In genomic region chr19:32357720-32358119, GRCh38 we compare ENCODE assay signal across 12 cellular contexts. TPM values are rescaled to one million over a fixed set of nuclear protein-coding genes. Genes with fewer than 3 reads are reported as not detected.
DNase-seq lines count a peak whose midpoint lies in the region; ATAC-seq, FAIRE-seq and TF ChIP-seq lines count a peak whose summit lies in the region.
"Had no signal": no experiment of that assay in that cellular context is flagged by ENCODE, and none has a peak within 500 bp of the region (broad histone marks: within the 10 kb centered on the region; RNA-seq: fewer than 3 reads in every experiment).

No MANE protein-coding gene starts in this region.

- H3K4me3 Mint-ChIP-seq in chondrocyte (ENCODE audit: unreplicated experiment), result no peak overlapping the region
- H3K4me3 Mint-ChIP-seq: activated T-cell treated with anti-CD3 and anti-CD28 coated beads, Interleukin-2, amount 50 U/mL, for 4 hours; WTC11 had no signal

- H3K9ac ChIP-seq in kidney (ENCODE audit: low read length in 2 of 2), result no peak overlapping the region

- H3K36me3 ChIP-seq in osteoblast (ENCODE audit: insufficient read depth, low read length) (peaks cover 76% of the 10 kb centered on the region), kidney (ENCODE audit: control insufficient read depth in 1 of 2, insufficient read depth in 2 of 2, low read length in 2 of 2) (peaks cover 28 to 50% of the 10 kb centered on the region in 2 donors)

- H3K27ac Mint-ChIP-seq in chondrocyte (ENCODE audit: unreplicated experiment), result no peak overlapping the region
- H3K27ac Mint-ChIP-seq: WTC11 had no signal

- TF ChIP-seq CTCF in LNCAP (IDR thresholded peaks at IDR 0.05) (peak; percentile 66), chondrocyte (IDR thresholded peaks at IDR 0.05) (peak; percentile 73), osteoblast (IDR thresholded peaks at IDR 0.05; ENCODE audit: extremely low read depth, low read depth, low read length) (peak; percentile 31), kidney (IDR thresholded peaks at IDR 0.05; ENCODE audit: borderline replicate concordance, extremely low read depth, insufficient read depth) (no peak)

- H3K79me2 ChIP-seq in osteoblast (ENCODE audit: insufficient read depth, low read length), result peaks cover 70% of the 10 kb centered on the region

- H4K20me1 ChIP-seq in osteoblast (ENCODE audit: insufficient read depth, low read length), result peaks cover 28% of the 10 kb centered on the region

- peaks cover 25% of the 10 kb centered on the region for H3K36me3 Mint-ChIP-seq in chondrocyte (ENCODE audit: low read depth)

- no peak for FAIRE-seq in kidney (lab: Jason Lieb, UNC)

- no peaks in the 10 kb centered on the region for H3K9me3 ChIP-seq in osteoblast (ENCODE audit: low read depth, low read length)
- H3K9me3 ChIP-seq in kidney (ENCODE audit: control insufficient read depth in 1 of 2, low read length in 2 of 2), result no peaks in the 10 kb centered on the region

- no peaks in the 10 kb centered on the region for H3K27me3 Mint-ChIP-seq in chondrocyte (ENCODE audit: low read depth)

- intact Hi-C loops in kidney (cut with DNase I), result no loop called here

- no peaks in the 10 kb centered on the region for H3K27me3 ChIP-seq in osteoblast (ENCODE audit: insufficient read depth, low read length)

- CTCF ChIA-PET in HEK293T (lab: Yijun Ruan, JAX), result no interaction called here

- no peak overlapping the region for H2AFZ ChIP-seq in osteoblast (ENCODE audit: low read length)

- no peak overlapping the region for H3K4me3 ChIP-seq in osteoblast (ENCODE audit: insufficient read depth, low read length)
- no peak overlapping the region for H3K4me3 ChIP-seq in kidney (ENCODE audit: low read length in 2 of 2)

- H3K27ac ChIP-seq in osteoblast (ENCODE audit: low read depth, low read length) (no peak overlapping the region), kidney (ENCODE audit: low read depth in 2 of 2, low read length in 2 of 2) (no peak overlapping the region)
- H3K27ac ChIP-seq: epithelial cell of prostate had no signal

- peaks cover 2% of the 10 kb centered on the region for H3K4me1 ChIP-seq in osteoblast (ENCODE audit: insufficient read depth, low read length)
- H3K4me1 ChIP-seq in kidney (ENCODE audit: control insufficient read depth in 1 of 2, insufficient read depth in 1 of 2, low read depth in 1 of 2, low read length in 2 of 2), result no peaks in the 10 kb centered on the region

- ATAC-seq in HG03439 (IDR thresholded peaks at IDR 0.05; ENCODE audit: unreplicated experiment), result no peak
- ATAC-seq: activated T-cell treated with anti-CD3 and anti-CD28 coated beads, Interleukin-2, amount 50 U/mL, for 4 hours; WTC11 had no signal

- H3K4me1 Mint-ChIP-seq in chondrocyte (ENCODE audit: low read depth), result peaks cover 7% of the 10 kb centered on the region
- H3K4me1 Mint-ChIP-seq: WTC11 had no signal

- DNase-seq in DMS53 (lab: John Stamatoyannopoulos, UW) (peak; percentile 11), chondrocyte (ENCODE audit: low spot score) (no peak), osteoblast (ENCODE audit: insufficient read length, low spot score, missing footprints) (no peak), NCI-H146 treated with DMSO at 0.1 percent for 48 hours (lab: John Stamatoyannopoulos, UW; ENCODE audit: unreplicated experiment) (no peak), HEK293T (ENCODE audit: extremely low spot score) (no peak), kidney (no peak)
- DNase-seq: activated T-cell treated with anti-CD3 and anti-CD28 coated beads, Interleukin-2, amount 50 U/mL, for 4 hours; SHP77 treated with DMSO at 0.1 percent for 48 hours had no signal

- POLR2A ChIA-PET in HEK293T (lab: Yijun Ruan, JAX), result interaction anchor here (1.4 kb wide), 1 partner anchor 12 kb away, joined by 3 read pairs; the partner anchor contains the start of gene ZNF507

- H3K9me3 Mint-ChIP-seq in chondrocyte (ENCODE audit: low read depth), result no peaks in the 10 kb centered on the region
- H3K9me3 Mint-ChIP-seq: activated T-cell treated with anti-CD3 and anti-CD28 coated beads, Interleukin-2, amount 50 U/mL, for 4 hours; WTC11 had no signal

- no peak overlapping the region for H3K4me2 ChIP-seq in osteoblast (ENCODE audit: insufficient read depth, low read length)

TF ChIP-seq in HEK293T, 16 proteins besides CTCF, POLR2A, EP300 and RAD21:
- TF ChIP-seq ELF4 (IDR thresholded peaks at IDR 0.05), result no peak

RNA-seq across cellular contexts. Expression of gene ZNF507, which starts 12.3 kb away (rescaled TPM):
- total RNA-seq in chondrocyte, result 16.7 to 20.6 TPM (median 17.0 TPM) in 3 replicates
- 13.0 TPM in 2 replicates for total RNA-seq in osteoblast
- total RNA-seq in kidney, result 23.5 TPM
- 3.4 TPM for polyA plus RNA-seq in kidney (ENCODE audit: insufficient read depth, low read depth, low replicate concordance)

RNA-seq across cellular contexts. Expression of gene DPY19L3, which starts 47.9 kb away (rescaled TPM):
- total RNA-seq in chondrocyte (70.3 to 85.4 TPM (median 72.5 TPM) in 3 replicates), osteoblast (30.0 and 31.8 TPM in 2 replicates), kidney (36.7 TPM)
- 4.7 TPM for polyA plus RNA-seq in kidney (ENCODE audit: insufficient read depth, low read depth, low replicate concordance)
